In genomic region chr9:130970052-130970451, GRCh38 we compare ENCODE assay signal across 2 cellular contexts.
TF ChIP-seq lines count a peak whose summit lies in the region.

No MANE protein-coding gene starts in this region.

TF ChIP-seq in IMR-90, 13 proteins besides CTCF, POLR2A, EP300 and RAD21:
- TF ChIP-seq MXI1 (IDR thresholded peaks at IDR 0.05; ENCODE audit: borderline replicate concordance, low read depth, low read length), result no peak
- no peak for TF ChIP-seq RFX5 (IDR thresholded peaks at IDR 0.05; ENCODE audit: low read depth, low read length)
- no peak for TF ChIP-seq MAFK (IDR thresholded peaks at IDR 0.05; ENCODE audit: low read depth, low read length)
- TF ChIP-seq RCOR1 (IDR thresholded peaks at IDR 0.05; ENCODE audit: insufficient replicate concordance, low read length), result no peak
- TF ChIP-seq USF2 (IDR thresholded peaks at IDR 0.05; ENCODE audit: low read depth, low read length), result no peak
- TF ChIP-seq NFE2L2 (IDR thresholded peaks at IDR 0.05; ENCODE audit: low read depth, low read length), result no peak
- no peak for TF ChIP-seq FOS (IDR thresholded peaks at IDR 0.05; ENCODE audit: low read depth, low read length)
- no peak for TF ChIP-seq ELK1 (IDR thresholded peaks at IDR 0.05; ENCODE audit: borderline replicate concordance, low read depth, low read length)
- TF ChIP-seq MAZ (IDR thresholded peaks at IDR 0.05; ENCODE audit: borderline replicate concordance, low read depth, low read length), result no peak
- no peak for TF ChIP-seq CEBPB (IDR thresholded peaks at IDR 0.05; ENCODE audit: low read depth, low read length)
- no peak for TF ChIP-seq BHLHE40 (IDR thresholded peaks at IDR 0.05; ENCODE audit: low read depth, low read length)
- TF ChIP-seq SMC3 (IDR thresholded peaks at IDR 0.05; ENCODE audit: low read depth, low read length), result no peak

TF ChIP-seq in K562, 482 proteins besides CTCF, POLR2A, EP300 and RAD21:
- TF ChIP-seq MBD1 (CRISPR knock-in tag; IDR thresholded peaks at IDR 0.05), result no peak
- TF ChIP-seq CHD2 (IDR thresholded peaks at IDR 0.05; ENCODE audit: low read depth, low read length), result no peak
- TF ChIP-seq POLR2AphosphoS5 (IDR thresholded peaks at IDR 0.05; ENCODE audit: control insufficient read depth, insufficient read depth, low read depth, low read length), result no peak
- TF ChIP-seq CHAMP1 (IDR thresholded peaks at IDR 0.05), result no peak
- no peak for TF ChIP-seq CHCHD3 (CRISPR knock-in tag; IDR thresholded peaks at IDR 0.05)
- 0 out of 2 replicates have a peak, but pooled peaks have one; percentile 52 for TF ChIP-seq HMGXB4 (CRISPR knock-in tag; IDR thresholded peaks at IDR 0.05)
- no peak for TF ChIP-seq MAZ (CRISPR knock-in tag; conservative IDR thresholded peaks at IDR 0.05 in 1 of 2, IDR thresholded peaks at IDR 0.05 in 1 of 2)
- TF ChIP-seq FOXJ3 (CRISPR knock-in tag; IDR thresholded peaks at IDR 0.05), result no peak
- TF ChIP-seq TEAD4 (IDR thresholded peaks at IDR 0.05; ENCODE audit: low read length), result no peak
- no peak for TF ChIP-seq TEAD4 (CRISPR knock-in tag; IDR thresholded peaks at IDR 0.05; ENCODE audit: borderline replicate concordance)
- TF ChIP-seq SRSF7 (optimal IDR thresholded peaks at IDR 0.05; ENCODE audit: low read depth, low read length), result no peak
- TF ChIP-seq CREB1 (IDR thresholded peaks at IDR 0.05), result no peak
- no peak for TF ChIP-seq CREB1 (CRISPR knock-in tag; IDR thresholded peaks at IDR 0.05)
- TF ChIP-seq STAT6 (CRISPR knock-in tag; IDR thresholded peaks at IDR 0.05), result peak; percentile 72; the same call in 1 of the 2 replicates
- no peak for TF ChIP-seq NEUROD1 (IDR thresholded peaks at IDR 0.05; ENCODE audit: borderline replicate concordance, low read depth, low read length, partially characterized antibody)
- no peak for TF ChIP-seq SP2 (IDR thresholded peaks at IDR 0.05; ENCODE audit: extremely low read depth, low read depth, low read length, poor library complexity, severe bottlenecking)
- TF ChIP-seq MLX (CRISPR knock-in tag; conservative IDR thresholded peaks at IDR 0.05), result 0 out of 4 replicates have a peak, but pooled peaks of 1 of the 2 experiments have one; percentile 35
- no peak for TF ChIP-seq ZBED1 (IDR thresholded peaks at IDR 0.05)
